Comparison of ENCODE assay signal across 26 cellular contexts in genomic region chr19:48680436-48681126, GRCh38. TPM values are rescaled to one million over a fixed set of nuclear protein-coding genes. Genes with fewer than 3 reads are reported as not detected.
DNase-seq lines count a peak whose midpoint lies in the region; ATAC-seq, FAIRE-seq and TF ChIP-seq lines count a peak whose summit lies in the region.
"Had no signal": no experiment of that assay in that cellular context is flagged by ENCODE, and none has a peak within 500 bp of the region (broad histone marks: within the 10 kb centered on the region; RNA-seq: fewer than 3 reads in every experiment).

No MANE protein-coding gene starts in this region.

- no peaks in the 10 kb centered on the region for H3K79me1 ChIP-seq in H1 (ENCODE audit: low read depth, low read length)

- H2AFZ ChIP-seq in H1 (ENCODE audit: low read length), result no peak overlapping the region
- H2AFZ ChIP-seq: neural progenitor cell had no signal

- ATAC-seq in upper lobe of right lung, result peak; percentile 4
- ATAC-seq: left lung, Panc1 had no signal

- no peaks in the 10 kb centered on the region for H3K79me2 ChIP-seq in H1 (ENCODE audit: control insufficient read depth in 1 of 2, insufficient read depth in 2 of 2, low read length in 2 of 2)

- DNase-seq in NB4 (ENCODE audit: low read depth) (peak; percentile 50), H1 (ENCODE audit: low read depth in 1 of 2, low spot score in 2 of 2) (no peak), upper lobe of right lung (no peak), sigmoid colon (no peak), kidney tubule cell (ENCODE audit: low spot score) (no peak)
- DNase-seq: activated CD4-positive, alpha-beta memory T cell treated with anti-CD3 and anti-CD28 coated beads for 36 hours; activated CD4-positive, CD25-positive, alpha-beta regulatory T cell treated with anti-CD3 and anti-CD28 coated beads, Interleukin-2, amount 50 U/mL, for 72 hours; activated naive CD8-positive, alpha-beta T cell treated with anti-CD3 and anti-CD28 coated beads, Interleukin-2, amount 50 U/mL, for 24 hours; activated T-cell treated with anti-CD3 and anti-CD28 coated beads, Interleukin-2, amount 50 U/mL, for 72 hours; central memory CD4-positive, alpha-beta T cell; DMS79; endodermal cell; Kasumi-1; left lung; NCI-H1436 treated with DMSO at 0.1 percent for 48 hours; NCI-H774; SHP77; spleen; stimulated activated CD4-positive, alpha-beta T cell treated with anti-CD3 and anti-CD28 coated beads, Interleukin-2, amount 100 ng/mL, for 24 hours had no signal

- H4K91ac ChIP-seq in H1 (replicated peaks; ENCODE audit: insufficient read length, low read length), result no peak overlapping the region

- H4K8ac ChIP-seq in H1 (ENCODE audit: extremely low read depth, insufficient read depth, low read length), result no peak overlapping the region

- TF ChIP-seq POLR2A in NB4 (IDR thresholded peaks at IDR 0.05; ENCODE audit: extremely low read depth, insufficient read length) (no peak), H1 (IDR thresholded peaks at IDR 0.05; ENCODE audit: control extremely low read depth in 1 of 2, low read depth in 2 of 2, low read length in 2 of 2) (no peak), sigmoid colon (IDR thresholded peaks at IDR 0.05) (no peak)

- H3K27me3 ChIP-seq in H1 (replicated peaks in 1 of 4; ENCODE audit: control insufficient read depth in 3 of 4, extremely low read depth in 1 of 4, insufficient read depth in 3 of 4, low read length in 3 of 4), result no peaks in the 10 kb centered on the region
- no peaks in the 10 kb centered on the region for H3K27me3 ChIP-seq in upper lobe of right lung
- no peaks in the 10 kb centered on the region for H3K27me3 ChIP-seq in sigmoid colon
- H3K27me3 ChIP-seq: left lung, neural progenitor cell, right atrium auricular region, spleen had no signal

- TF ChIP-seq RAD21 in H1 (IDR thresholded peaks at IDR 0.05 in 1 of 2, conservative IDR thresholded peaks at IDR 0.05 in 1 of 2; ENCODE audit: low read depth in 2 of 2, low read length in 2 of 2), result no peak

- POLR2A ChIA-PET in H1 (lab: Charles Lee; ENCODE audit: partially characterized antibody), result interaction anchor here (3.9 kb wide), 1 partner anchor 16 kb away, joined by 18 read pairs; the partner anchor contains the start of gene FUT2

- no peak overlapping the region for H4K5ac ChIP-seq in H1 (ENCODE audit: insufficient read length, low read depth, low read length)

- peaks cover 0 to 2% (median under 1%) of the 10 kb centered on the region in 4 experiments; a peak in 1 of 7 replicates for H3K4me1 ChIP-seq in H1 (replicated peaks in 1 of 4; ENCODE audit: control insufficient read depth in 3 of 4, insufficient read depth in 4 of 4, low read length in 3 of 4)
- peaks cover 8% of the 10 kb centered on the region for H3K4me1 ChIP-seq in upper lobe of right lung
- peaks cover 0 to 6% (median 2%) of the 10 kb centered on the region in 4 donors for H3K4me1 ChIP-seq in sigmoid colon

- no peak overlapping the region for H3K56ac ChIP-seq in H1 (replicated peaks; ENCODE audit: insufficient read length, low read depth, low read length)

- H2BK12ac ChIP-seq in H1 (ENCODE audit: low read depth, low read length), result 0 out of 2 replicates have a peak overlapping the region, but pooled peaks have one; percentile 27

- no peak overlapping the region for H3K18ac ChIP-seq in H1 (ENCODE audit: extremely low read depth, low read length)

- TF ChIP-seq EP300 in H1 (IDR thresholded peaks at IDR 0.05; ENCODE audit: borderline replicate concordance in 1 of 2, low read depth in 2 of 2, low read length in 2 of 2) (no peak), sigmoid colon (IDR thresholded peaks at IDR 0.05) (no peak)

- H3K9me3 ChIP-seq in H1 (ENCODE audit: insufficient read depth in 2 of 2, low read depth in 1 of 2, low read length in 1 of 2) (no peaks in the 10 kb centered on the region), upper lobe of right lung (no peaks in the 10 kb centered on the region), sigmoid colon (no peaks in the 10 kb centered on the region)
- H3K9me3 ChIP-seq: left lung, right atrium auricular region, spleen had no signal

- H2BK15ac ChIP-seq in H1 (ENCODE audit: low read length), result no peak overlapping the region

- H3K27ac ChIP-seq in H1 (ENCODE audit: low read depth, low read length), result no peak overlapping the region
- no peak overlapping the region for H3K27ac ChIP-seq in upper lobe of right lung
- H3K27ac ChIP-seq in sigmoid colon, result no peak overlapping the region
- H3K27ac ChIP-seq: left lung, neural progenitor cell, right atrium auricular region, spleen had no signal

- H3K23me2 ChIP-seq in H1 (ENCODE audit: low read depth, low read length), result no peaks in the 10 kb centered on the region

- 93% methylated on average over 45 of the region's 45 CpGs; no CpG with 5 or more reads in 1 of the 2 experiments for WGBS in H1 (ENCODE audit: extremely low coverage in 1 of 2, insufficient coverage in 1 of 2, insufficient read length in 1 of 2, insufficient replicate concordance in 2 of 2, low coverage in 1 of 2, low lambda C conversion rate in 2 of 2, missing lambda C conversion rate in 1 of 2), 2 experiments
- 91 to 92% methylated on average over 45 of the region's 45 CpGs for WGBS in sigmoid colon, 2 donors

- H2AK5ac ChIP-seq in H1 (ENCODE audit: low read depth, low read length), result no peak overlapping the region

- FAIRE-seq in H1 (lab: Jason Lieb, UNC), result no peak
- FAIRE-seq: G401.6, islet of Langerhans had no signal

- H3K4me2 ChIP-seq in H1 (ENCODE audit: insufficient read depth in 1 of 2, low read depth in 2 of 2, low read length in 2 of 2), result no peak overlapping the region
- H3K4me2 ChIP-seq: neural progenitor cell had no signal

- H4K20me1 ChIP-seq in H1 (replicated peaks in 1 of 2; ENCODE audit: control insufficient read depth in 1 of 2, insufficient read depth in 2 of 2, low read length in 2 of 2), result no peaks in the 10 kb centered on the region

- TF ChIP-seq CTCF in NB4 (IDR thresholded peaks at IDR 0.05; ENCODE audit: low read depth, low read length) (no peak), H1 (IDR thresholded peaks at IDR 0.05; ENCODE audit: control extremely low read depth in 1 of 3, insufficient read depth in 1 of 3, low read depth in 1 of 3, low read length in 3 of 3) (no peak), upper lobe of right lung (IDR thresholded peaks at IDR 0.05) (no peak), sigmoid colon (IDR thresholded peaks at IDR 0.05) (no peak)

- H2BK120ac ChIP-seq in H1 (replicated peaks; ENCODE audit: low read depth, low read length), result no peak overlapping the region

- no peak overlapping the region for H3K4ac ChIP-seq in H1 (replicated peaks; ENCODE audit: insufficient read length, low read depth, low read length)

- CTCF ChIA-PET in H1 (lab: Charles Lee; ENCODE audit: partially characterized antibody), result no interaction called here

- no peak overlapping the region for H2BK5ac ChIP-seq in H1 (ENCODE audit: low read depth, low read length)

- H3K36me3 ChIP-seq in H1 (ENCODE audit: control insufficient read depth in 2 of 4, insufficient read depth in 4 of 4, low read length in 3 of 4), result no peaks in the 10 kb centered on the region
- H3K36me3 ChIP-seq in upper lobe of right lung, result no peaks in the 10 kb centered on the region
- no peaks in the 10 kb centered on the region for H3K36me3 ChIP-seq in sigmoid colon
- H3K36me3 ChIP-seq: left lung, neural progenitor cell, right atrium auricular region, spleen had no signal

- H2BK20ac ChIP-seq in H1 (ENCODE audit: low read length), result no peak overlapping the region

- intact Hi-C loops in upper lobe of right lung (cut with DNase I) (no loop called here), sigmoid colon (cut with DNase I) (no loop called here)

- H3K23ac ChIP-seq in H1 (ENCODE audit: insufficient read length), result no peak overlapping the region

- no peak overlapping the region for H3K14ac ChIP-seq in H1 (ENCODE audit: insufficient read length)

- H3K4me3 ChIP-seq in NB4 (ENCODE audit: low read depth, low read length) (no peak overlapping the region), H1 (ENCODE audit: extremely low read depth in 1 of 4, insufficient read depth in 2 of 4, low read depth in 3 of 4, low read length in 4 of 4) (no peak overlapping the region), upper lobe of right lung (no peak overlapping the region), sigmoid colon (no peak overlapping the region)
- H3K4me3 ChIP-seq: left lung, neural progenitor cell, right atrium auricular region, spleen had no signal

- H3K9ac ChIP-seq in H1 (replicated peaks in 1 of 4; ENCODE audit: extremely low read depth in 1 of 4, low read depth in 3 of 4, low read length in 3 of 4), result no peak overlapping the region
- H3K9ac ChIP-seq: neural progenitor cell had no signal

RNA-seq across cellular contexts. Expression of gene NTN5, which starts 7.8 kb away (rescaled TPM):
- total RNA-seq in H1 (2021; fragmentation: NEBNext Ultra II Directional; extraction: Animal tissue kit (Norgen Biotek cat#: 25700)), result 0.15 and 0.47 TPM in 2 replicates
- polyA plus RNA-seq in H1 (2011; rRNA removed) (0.80 and 0.85 TPM in 2 replicates), sigmoid colon (under 1 TPM in 1 of 3 donors, not detected in 2; 0.32 TPM)
- polyA plus RNA-seq in H1 (2011; cell fraction: cytosol; rRNA removed), result 0.54 TPM
- 2.7 TPM for polyA plus RNA-seq in H1 (2011; cell fraction: nucleus; rRNA removed)
- 0.41 to 0.82 TPM (median 0.46 TPM) in 4 replicates for polyA plus RNA-seq in H1 (2012, experiment 1 of 2)
- 0.41 TPM for polyA plus RNA-seq in H1 (2012, experiment 2 of 2)
- polyA plus RNA-seq in H1 (2013, experiment 1 of 2), result 0.18 TPM
- polyA plus RNA-seq in H1 (2013, experiment 2 of 2), result 0.15 TPM
- 0.15 and 0.25 TPM in 2 replicates for polyA minus RNA-seq in H1 (2011; rRNA and poly(A)+ RNA removed)
- polyA minus RNA-seq in H1 (2011; cell fraction: cytosol; rRNA and poly(A)+ RNA removed), result not detected
- polyA minus RNA-seq in H1 (2011; cell fraction: nucleus; rRNA and poly(A)+ RNA removed), result 1.4 TPM
- total RNA-seq in upper lobe of right lung (1.2 TPM), sigmoid colon (1 to 10 TPM in 1 of 4 donors, under 1 TPM in 1, not detected in 2; 0.49 to 1.2 TPM)
- total RNA-seq: fibroblast of villous mesenchyme had no signal

RNA-seq across cellular contexts. Expression of gene FUT2, which starts 15.2 kb away (rescaled TPM):
- 5.0 and 7.0 TPM in 2 replicates for total RNA-seq in H1 (2021; fragmentation: NEBNext Ultra II Directional; extraction: Animal tissue kit (Norgen Biotek cat#: 25700))
- 5.6 and 8.2 TPM in 2 replicates for polyA plus RNA-seq in H1 (2011; rRNA removed)
- polyA plus RNA-seq in H1 (2011; cell fraction: cytosol; rRNA removed), result 4.1 TPM
- 6.7 TPM for polyA plus RNA-seq in H1 (2011; cell fraction: nucleus; rRNA removed)
- polyA plus RNA-seq in H1 (2012, experiment 1 of 2), result 4.2 to 7.5 TPM (median 7.2 TPM) in 4 replicates
- polyA plus RNA-seq in H1 (2012, experiment 2 of 2), result 14.2 TPM
- polyA plus RNA-seq in H1 (2013, experiment 1 of 2), result 4.8 TPM
- polyA plus RNA-seq in H1 (2013, experiment 2 of 2), result 5.3 TPM
- 9.7 and 10.8 TPM in 2 replicates for polyA minus RNA-seq in H1 (2011; rRNA and poly(A)+ RNA removed)
- polyA minus RNA-seq in H1 (2011; cell fraction: cytosol; rRNA and poly(A)+ RNA removed), result 3.7 TPM
- 10.6 TPM for polyA minus RNA-seq in H1 (2011; cell fraction: nucleus; rRNA and poly(A)+ RNA removed)
- 0.81 TPM for total RNA-seq in upper lobe of right lung
- total RNA-seq in sigmoid colon, result not detected
- 10 to 100 TPM; 37.2 to 62.7 (median 59.4) TPM for polyA plus RNA-seq in sigmoid colon
- total RNA-seq: activated CD4-positive, alpha-beta memory T cell treated with anti-CD3 and anti-CD28 coated beads for 36 hours; activated T-cell treated with anti-CD3 and anti-CD28 coated beads, Interleukin-2, amount 50 U/mL, for 72 hours; fibroblast of villous mesenchyme; right atrium auricular region; T-helper 2 cell treated with Interferon-gamma antibody and Interleukin-4, amounts not matched to agents 100 ng/mL and 5 ng/mL, for 36 hours had no signal

RNA-seq across cellular contexts. Expression of gene CA11, which starts 34.6 kb away (rescaled TPM):
- total RNA-seq in H1 (2021; fragmentation: NEBNext Ultra II Directional; extraction: Animal tissue kit (Norgen Biotek cat#: 25700)), result 51.7 and 53.0 TPM in 2 replicates
- polyA plus RNA-seq in H1 (2011; rRNA removed) (71.4 and 78.9 TPM in 2 replicates), sigmoid colon (10 to 100 TPM in 2 of 3 donors, 1 to 10 TPM in 1; 2.1 to 13.2 (median 11.6) TPM)
- polyA plus RNA-seq in H1 (2011; cell fraction: cytosol; rRNA removed), result 62.3 TPM
- 77.1 TPM for polyA plus RNA-seq in H1 (2011; cell fraction: nucleus; rRNA removed)
- polyA plus RNA-seq in H1 (2012, experiment 1 of 2), result 78.7 to 120 TPM (median 114 TPM) in 4 replicates
- 89.3 TPM for polyA plus RNA-seq in H1 (2012, experiment 2 of 2)
- polyA plus RNA-seq in H1 (2013, experiment 1 of 2), result 127 TPM
- 134 TPM for polyA plus RNA-seq in H1 (2013, experiment 2 of 2)
- polyA minus RNA-seq in H1 (2011; rRNA and poly(A)+ RNA removed), result 18.5 and 21.1 TPM in 2 replicates
- polyA minus RNA-seq in H1 (2011; cell fraction: cytosol; rRNA and poly(A)+ RNA removed), result 18.4 TPM
- polyA minus RNA-seq in H1 (2011; cell fraction: nucleus; rRNA and poly(A)+ RNA removed), result 19.0 TPM
- total RNA-seq in upper lobe of right lung (9.5 TPM), sigmoid colon (10 to 100 TPM in 3 of 4 donors, 1 to 10 TPM in 1; 10.0 to 29.6 (median 14.7) TPM)

RNA-seq across cellular contexts. Expression of gene MAMSTR, which starts 38.9 kb away (rescaled TPM):
- 2.0 and 2.9 TPM in 2 replicates for total RNA-seq in H1 (2021; fragmentation: NEBNext Ultra II Directional; extraction: Animal tissue kit (Norgen Biotek cat#: 25700))
- polyA plus RNA-seq in H1 (2011; rRNA removed), result 2.3 and 2.5 TPM in 2 replicates
- polyA plus RNA-seq in H1 (2011; cell fraction: cytosol; rRNA removed), result 1.1 TPM
- polyA plus RNA-seq in H1 (2011; cell fraction: nucleus; rRNA removed), result 2.5 TPM
- polyA plus RNA-seq in H1 (2012, experiment 1 of 2), result 1.6 to 2.7 TPM (median 1.8 TPM) in 4 replicates
- 3.3 TPM for polyA plus RNA-seq in H1 (2012, experiment 2 of 2)
- polyA plus RNA-seq in H1 (2013, experiment 1 of 2), result 1.8 TPM
- 2.0 TPM for polyA plus RNA-seq in H1 (2013, experiment 2 of 2)
- 1.1 and 1.4 TPM in 2 replicates for polyA minus RNA-seq in H1 (2011; rRNA and poly(A)+ RNA removed)
- 2.7 TPM for polyA minus RNA-seq in H1 (2011; cell fraction: cytosol; rRNA and poly(A)+ RNA removed)
- 2.6 TPM for polyA minus RNA-seq in H1 (2011; cell fraction: nucleus; rRNA and poly(A)+ RNA removed)
- 1.2 TPM for total RNA-seq in upper lobe of right lung
- 1 to 10 TPM in 1 of 4 donors, under 1 TPM in 3; 0.82 to 1.8 (median 0.89) TPM for total RNA-seq in sigmoid colon
- polyA plus RNA-seq in sigmoid colon, result 1 to 10 TPM in 1 of 3 donors, under 1 TPM in 1, not detected in 1; 0.69 to 1.0 TPM

RNA-seq across cellular contexts. Expression of gene DBP, which starts 43.4 kb away (rescaled TPM):
- 8.3 and 9.9 TPM in 2 replicates for total RNA-seq in H1 (2021; fragmentation: NEBNext Ultra II Directional; extraction: Animal tissue kit (Norgen Biotek cat#: 25700))
- 7.5 and 8.2 TPM in 2 replicates for polyA plus RNA-seq in H1 (2011; rRNA removed)
- 4.7 TPM for polyA plus RNA-seq in H1 (2011; cell fraction: cytosol; rRNA removed)
- 7.8 TPM for polyA plus RNA-seq in H1 (2011; cell fraction: nucleus; rRNA removed)
- polyA plus RNA-seq in H1 (2012, experiment 1 of 2), result 6.7 to 12.3 TPM (median 10.9 TPM) in 4 replicates
- 12.0 TPM for polyA plus RNA-seq in H1 (2012, experiment 2 of 2)
- 4.4 TPM for polyA plus RNA-seq in H1 (2013, experiment 1 of 2)
- 5.6 TPM for polyA plus RNA-seq in H1 (2013, experiment 2 of 2)
- polyA minus RNA-seq in H1 (2011; rRNA and poly(A)+ RNA removed), result 3.9 and 5.5 TPM in 2 replicates
- polyA minus RNA-seq in H1 (2011; cell fraction: cytosol; rRNA and poly(A)+ RNA removed), result 9.2 TPM
- polyA minus RNA-seq in H1 (2011; cell fraction: nucleus; rRNA and poly(A)+ RNA removed), result 9.2 TPM
- total RNA-seq in upper lobe of right lung, result 17.7 TPM
- 10 to 100 TPM; 10.5 to 14.1 (median 11.9) TPM for total RNA-seq in sigmoid colon
- 10 to 100 TPM in 1 of 3 donors, 1 to 10 TPM in 2; 6.2 to 10.2 (median 9.8) TPM for polyA plus RNA-seq in sigmoid colon
